ENCODE assay signal across 8 cellular contexts in the genomic region with DNA sequence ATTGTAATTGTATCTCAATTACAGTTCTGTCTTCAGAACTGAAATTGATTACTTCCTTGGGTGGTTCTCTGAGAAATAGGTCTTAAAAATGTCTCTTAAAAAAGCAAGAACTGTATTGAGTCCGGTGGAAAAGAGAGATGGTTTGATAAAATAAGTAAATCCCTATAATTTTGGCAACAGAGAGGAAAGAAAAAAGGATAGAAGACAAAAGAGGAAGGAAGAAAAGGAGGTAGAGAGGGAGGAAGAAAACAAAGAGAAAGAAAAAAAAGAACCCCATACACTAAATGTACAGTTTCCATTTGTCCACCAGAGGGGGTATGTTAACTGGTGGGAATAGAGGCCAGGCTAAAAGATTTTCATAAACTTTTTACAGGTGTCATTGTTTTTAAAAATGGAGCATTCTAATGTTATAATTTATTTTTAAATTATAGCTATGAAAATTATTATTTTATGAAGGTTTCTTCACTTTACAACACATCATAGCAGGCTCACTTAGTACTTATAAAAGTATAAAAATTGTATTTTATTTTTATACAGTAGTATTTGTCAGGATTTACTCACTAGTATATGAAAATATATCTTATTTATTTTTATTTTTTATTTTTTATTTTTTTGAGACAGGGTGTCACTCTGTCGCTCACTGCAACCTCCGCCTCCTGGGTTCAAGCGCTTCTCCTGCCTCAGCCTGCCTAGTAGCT.
DNase-seq lines count a peak whose midpoint lies in the region; ATAC-seq and TF ChIP-seq lines count a peak whose summit lies in the region.

No MANE protein-coding gene starts in this region.

- H3K27ac ChIP-seq in 22Rv1, result peak overlapping the region; percentile 89

- TF ChIP-seq CTCF in 22Rv1 (IDR thresholded peaks at IDR 0.05) (peak; percentile 97), WI38 (IDR thresholded peaks at IDR 0.05; ENCODE audit: low read depth, low read length) (0 out of 2 replicates have a peak, but pooled peaks have one; percentile 40)

- H3K4me3 ChIP-seq in WI38 (ENCODE audit: low read depth, low read length), result no peak overlapping the region

- DNase-seq in GF-D8 (lab: John Stamatoyannopoulos, UW) (peak; percentile 27), NCI-H2081 treated with DMSO at 0.1 percent for 48 hours (lab: John Stamatoyannopoulos, UW) (peak; percentile 40), globus pallidus (ENCODE audit: low spot score) (peak; percentile 27), stromal cell of bone marrow (ENCODE audit: low read depth) (peak; percentile 36)
- no peak for DNase-seq in effector CD4-positive, alpha-beta T cell

- ATAC-seq in GM18858 (IDR thresholded peaks at IDR 0.05; ENCODE audit: unreplicated experiment), result no peak
